ENCODE assay signal across 28 cellular contexts in the genomic region with DNA sequence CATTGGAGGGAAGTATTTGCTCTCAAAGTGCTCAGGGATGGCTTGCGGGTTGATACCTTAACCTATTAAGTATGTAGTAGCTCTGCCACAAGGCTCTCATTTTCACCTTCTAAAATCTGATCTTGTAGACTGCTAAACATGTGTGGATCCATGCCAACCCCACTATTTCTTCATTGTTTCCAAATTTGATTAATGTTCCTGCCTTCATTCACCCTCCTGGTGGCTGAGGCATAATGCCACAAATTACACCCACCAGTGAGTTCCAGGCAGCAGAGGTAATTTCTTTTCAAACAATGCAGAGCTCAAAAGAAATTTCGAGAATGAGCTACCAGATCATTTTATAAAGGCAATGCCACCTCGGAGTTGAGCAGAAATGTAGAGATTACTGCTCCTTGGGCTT.
"Had no signal": no experiment of that assay in that cellular context is flagged by ENCODE, and none has a peak within 500 bp of the region (broad histone marks: within the 10 kb centered on the region; RNA-seq: fewer than 3 reads in every experiment).

No MANE protein-coding gene starts in this region.

- H3K27ac ChIP-seq: adrenal gland, body of pancreas, esophagus squamous epithelium, gastroesophageal sphincter, heart right ventricle had no signal

- H3K4me1 ChIP-seq: adrenal gland, body of pancreas, esophagus squamous epithelium, gastroesophageal sphincter had no signal

- H3K36me3 ChIP-seq: adrenal gland, esophagus squamous epithelium, gastroesophageal sphincter, heart right ventricle had no signal

- H3K4me3 ChIP-seq: adrenal gland, body of pancreas, esophagus squamous epithelium, gastroesophageal sphincter, heart right ventricle had no signal

- H3K27me3 ChIP-seq: adrenal gland, body of pancreas, esophagus squamous epithelium, gastroesophageal sphincter had no signal

- DNase-seq: activated CD4-positive, alpha-beta memory T cell treated with anti-CD3 and anti-CD28 coated beads for 36 hours; activated CD4-positive, alpha-beta T cell treated with anti-CD3 and anti-CD28 coated beads for 36 hours; activated CD4-positive, alpha-beta T cell treated with anti-CD3 and anti-CD28 coated beads, Interleukin-2, amount 10 ng/mL, durations not matched to agents 24 days and 14 days; activated CD4-positive, CD25-positive, alpha-beta regulatory T cell; activated CD4-positive, CD25-positive, alpha-beta regulatory T cell treated with anti-CD3 and anti-CD28 coated beads, Interleukin-2, amount 50 U/mL, for 72 hours; activated CD8-positive, alpha-beta memory T cell treated with anti-CD3 and anti-CD28 coated beads, Interleukin-2, amount 10 ng/mL, durations not matched to agents 7 days and 5 days; activated CD8-positive, alpha-beta memory T cell treated with anti-CD3 and anti-CD28 coated beads, Interleukin-2, amount 50 U/mL, for 4 hours; activated CD8-positive, alpha-beta T cell treated with anti-CD3 and anti-CD28 coated beads, Interleukin-2, amount 10 ng/mL, durations not matched to agents 7 days and 5 days; activated effector memory CD4-positive, alpha-beta T cell treated with anti-CD3 and anti-CD28 coated beads, Interleukin-2, amount 50 U/mL, for 16 hours; activated naive CD4-positive, alpha-beta T cell treated with anti-CD3 and anti-CD28 coated beads for 36 hours; activated naive CD8-positive, alpha-beta T cell treated with anti-CD3 and anti-CD28 coated beads for 36 hours; activated naive CD8-positive, alpha-beta T cell treated with anti-CD3 and anti-CD28 coated beads, Interleukin-2, amount 50 U/mL, for 24 hours; activated T-cell treated with anti-CD3 and anti-CD28 coated beads, Interleukin-2, amount 50 U/mL, for 1 hour; activated T-cell treated with anti-CD3 and anti-CD28 coated beads, Interleukin-2, amount 50 U/mL, for 48 hours; adrenal gland; amygdala; aorta; body of pancreas; cortex of kidney; dermis blood vessel endothelial cell; effector CD4-positive, alpha-beta T cell; effector memory CD8-positive, alpha-beta T cell; erythroblast; esophagus squamous epithelium; foreskin melanocyte; heart right ventricle; T-helper 2 cell had no signal

- H3K9me3 ChIP-seq: adrenal gland, body of pancreas, esophagus squamous epithelium, gastroesophageal sphincter, heart right ventricle had no signal
